In the genomic region with DNA sequence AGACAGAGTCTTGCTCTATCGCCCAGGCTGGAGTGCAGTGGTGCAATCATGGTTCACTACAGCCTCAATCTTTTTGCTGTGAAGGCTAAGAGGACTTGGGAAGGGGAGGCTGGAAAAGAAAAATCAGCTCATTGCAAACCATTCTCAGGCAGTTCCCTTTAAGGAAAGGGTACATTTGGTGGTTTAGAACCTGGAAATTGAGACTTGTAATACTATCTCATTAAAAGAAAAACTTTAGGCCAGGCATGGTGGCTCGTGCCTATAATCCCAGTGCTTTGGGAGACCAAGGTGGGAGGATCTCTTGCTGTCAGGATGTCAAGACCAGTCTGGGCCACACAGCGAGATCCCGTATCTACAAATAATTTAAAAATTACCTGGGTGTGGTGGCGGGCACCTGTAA, we compare ENCODE assay signal across 23 cellular contexts. TPM values are rescaled to one million over a fixed set of nuclear protein-coding genes. Genes with fewer than 3 reads are reported as not detected.
"Had no signal": no experiment of that assay in that cellular context is flagged by ENCODE, and none has a peak within 500 bp of the region (broad histone marks: within the 10 kb centered on the region; RNA-seq: fewer than 3 reads in every experiment).

No MANE protein-coding gene starts in this region.

- H3K27me3 ChIP-seq: cardiac muscle cell, esophagus squamous epithelium, neural progenitor cell, tibial nerve, uterus had no signal

- H3K79me2 ChIP-seq: parathyroid adenoma had no signal

- H3K4me3 ChIP-seq: cardiac muscle cell, esophagus squamous epithelium, mucosa of descending colon, neural progenitor cell, tibial nerve, uterus had no signal

- H3K27ac ChIP-seq: cardiac muscle cell, esophagus squamous epithelium, neural progenitor cell, parathyroid adenoma, uterus had no signal

- H3K9me3 ChIP-seq: esophagus squamous epithelium, mucosa of descending colon, tibial nerve, uterus had no signal

- H3K4me1 Mint-ChIP-seq: immature natural killer cell, memory B cell had no signal

- H3K9ac ChIP-seq: neural progenitor cell, parathyroid adenoma had no signal

- H2AFZ ChIP-seq: neural progenitor cell had no signal

- H3K36me3 Mint-ChIP-seq: immature natural killer cell; memory B cell; naive thymus-derived CD4-positive, alpha-beta T cell; stimulated activated naive B cell treated with anti-CD40 and anti-IgM and Interleukin-4, amounts not matched to agents 10 μg/mL and 1 μg/mL and 100 μg/mL, for 72 hours had no signal

- H3K36me3 ChIP-seq: cardiac muscle cell, esophagus squamous epithelium, neural progenitor cell, tibial nerve, uterus had no signal

- H3K4me3 Mint-ChIP-seq: activated CD8-positive, alpha-beta T cell treated with anti-CD3 and anti-CD28 coated beads, Interleukin-2, amount 10 ng/mL, durations not matched to agents 7 days and 5 days; activated T-cell treated with anti-CD3 and anti-CD28 coated beads, Interleukin-2, amount 50 U/mL, for 4 hours; effector memory CD8-positive, alpha-beta T cell; immature natural killer cell; memory B cell; naive thymus-derived CD4-positive, alpha-beta T cell; neural progenitor cell; stimulated activated naive B cell treated with anti-CD40 and anti-IgM and Interleukin-4, amounts not matched to agents 10 μg/mL and 1 μg/mL and 100 μg/mL, for 72 hours; T-helper 2 cell treated with Interferon-gamma antibody and Interleukin-4, amounts not matched to agents 5 μg/mL and 100 μg/mL, for 36 hours had no signal

- H3K4me2 ChIP-seq: neural progenitor cell had no signal

- H3K27ac Mint-ChIP-seq: activated CD8-positive, alpha-beta T cell treated with anti-CD3 and anti-CD28 coated beads, Interleukin-2, amount 10 ng/mL, durations not matched to agents 7 days and 5 days; effector memory CD8-positive, alpha-beta T cell; immature natural killer cell; memory B cell; naive thymus-derived CD4-positive, alpha-beta T cell; neural progenitor cell; stimulated activated naive B cell treated with anti-CD40 and anti-IgM and Interleukin-4, amounts not matched to agents 10 μg/mL and 1 μg/mL and 100 μg/mL, for 72 hours; T-helper 2 cell treated with Interferon-gamma antibody and Interleukin-4, amounts not matched to agents 5 μg/mL and 100 μg/mL, for 36 hours had no signal

- DNase-seq: activated CD4-positive, alpha-beta T cell treated with anti-CD3 and anti-CD28 coated beads for 4 hours; activated CD8-positive, alpha-beta T cell treated with anti-CD3 and anti-CD28 coated beads, Interleukin-2, amount 10 ng/mL, durations not matched to agents 7 days and 5 days; activated effector memory CD4-positive, alpha-beta T cell treated with anti-CD3 and anti-CD28 coated beads, Interleukin-2, amount 50 U/mL, for 16 hours; activated naive CD4-positive, alpha-beta T cell treated with anti-CD3 and anti-CD28 coated beads, Interleukin-2, amount 50 U/mL, for 16 hours; activated T-cell treated with anti-CD3 and anti-CD28 coated beads, Interleukin-2, amount 50 U/mL, for 4 hours; effector memory CD8-positive, alpha-beta T cell; esophagus squamous epithelium; immature natural killer cell; kidney glomerular epithelial cell; mucosa of descending colon; naive thymus-derived CD4-positive, alpha-beta T cell; stimulated activated naive B cell treated with anti-CD40 and anti-IgM and Interleukin-4, amounts not matched to agents 10 μg/mL and 1 μg/mL and 100 μg/mL, for 72 hours; uterus had no signal

- H3K9me3 Mint-ChIP-seq: activated T-cell treated with anti-CD3 and anti-CD28 coated beads, Interleukin-2, amount 50 U/mL, for 4 hours; effector memory CD8-positive, alpha-beta T cell; immature natural killer cell; memory B cell; naive thymus-derived CD4-positive, alpha-beta T cell; neural progenitor cell; stimulated activated naive B cell treated with anti-CD40 and anti-IgM and Interleukin-4, amounts not matched to agents 10 μg/mL and 1 μg/mL and 100 μg/mL, for 72 hours; T-helper 2 cell treated with Interferon-gamma antibody and Interleukin-4, amounts not matched to agents 5 μg/mL and 100 μg/mL, for 36 hours had no signal

- ATAC-seq: activated CD8-positive, alpha-beta T cell treated with anti-CD3 and anti-CD28 coated beads, Interleukin-2, amount 10 ng/mL, durations not matched to agents 7 days and 5 days; activated T-cell treated with anti-CD3 and anti-CD28 coated beads, Interleukin-2, amount 50 U/mL, for 4 hours; effector memory CD8-positive, alpha-beta T cell; mucosa of descending colon; naive thymus-derived CD4-positive, alpha-beta T cell; sciatic nerve; stimulated activated naive B cell treated with anti-CD40 and anti-IgM and Interleukin-4, amounts not matched to agents 10 μg/mL and 1 μg/mL and 100 μg/mL, for 72 hours had no signal

- H3K4me1 ChIP-seq: parathyroid adenoma, tibial nerve, uterus had no signal

RNA-seq across cellular contexts. Expression of a gene that starts 51.3 kb away (rescaled TPM):
- total RNA-seq: activated CD8-positive, alpha-beta T cell treated with anti-CD3 and anti-CD28 coated beads, Interleukin-2, amount 10 ng/mL, durations not matched to agents 7 days and 5 days; activated T-cell treated with anti-CD3 and anti-CD28 coated beads, Interleukin-2, amount 50 U/mL, for 4 hours; dermis microvascular lymphatic vessel endothelial cell; fibroblast of villous mesenchyme; liver; naive thymus-derived CD4-positive, alpha-beta T cell had no signal
- polyA plus RNA-seq: immature natural killer cell; naive thymus-derived CD4-positive, alpha-beta T cell had no signal
